In genomic region chr1:209080170-209080781, GRCh38 we compare ENCODE assay signal across 20 cellular contexts.
DNase-seq lines count a peak whose midpoint lies in the region; ATAC-seq and TF ChIP-seq lines count a peak whose summit lies in the region.
"Had no signal": no experiment of that assay in that cellular context is flagged by ENCODE, and none has a peak within 500 bp of the region (broad histone marks: within the 10 kb centered on the region; RNA-seq: fewer than 3 reads in every experiment).

No MANE protein-coding gene starts in this region.

- intact Hi-C loops in Calu3 (cut with micrococcal nuclease; ENCODE audit: unreplicated experiment): no loop called here

- no peak overlapping the region for H3K4me3 ChIP-seq in astrocyte of the spinal cord (ENCODE audit: low read depth, low read length)
- H3K4me3 ChIP-seq: BLaER1, K562, psoas muscle, thoracic aorta had no signal

- peaks cover 11% of the 10 kb centered on the region for H3K4me1 Mint-ChIP-seq in Calu3 (ENCODE audit: low read depth, unreplicated experiment)
- H3K4me1 Mint-ChIP-seq: activated naive CD4-positive, alpha-beta T cell treated with anti-CD3 and anti-CD28 coated beads, Interleukin-2, amount 10 ng/mL, durations not matched to agents 7 days and 5 days; neural crest cell had no signal

- BruUV-seq in Calu3 (replicated peaks; lab: Mats Ljungman, UMichigan): no TSS peak

- no peaks in the 10 kb centered on the region for H3K36me3 Mint-ChIP-seq in Calu3 (ENCODE audit: insufficient read depth, unreplicated experiment)
- H3K36me3 Mint-ChIP-seq: activated naive CD4-positive, alpha-beta T cell treated with anti-CD3 and anti-CD28 coated beads, Interleukin-2, amount 10 ng/mL, durations not matched to agents 7 days and 5 days had no signal

- CTCF ChIA-PET in Calu3 (lab: Charles Lee): no interaction called here

- in situ Hi-C loops in astrocyte of the spinal cord (cut with HindIII; ENCODE audit: low sequenced_read_pairs): no loop called here

- no peak overlapping the region for H3K4me3 Mint-ChIP-seq in Calu3 (ENCODE audit: low read depth, unreplicated experiment)
- H3K4me3 Mint-ChIP-seq: activated naive CD4-positive, alpha-beta T cell treated with anti-CD3 and anti-CD28 coated beads, Interleukin-2, amount 10 ng/mL, durations not matched to agents 7 days and 5 days; neural crest cell had no signal

- no peaks in the 10 kb centered on the region for H3K27me3 Mint-ChIP-seq in Calu3 (ENCODE audit: unreplicated experiment)
- H3K27me3 Mint-ChIP-seq: activated naive CD4-positive, alpha-beta T cell treated with anti-CD3 and anti-CD28 coated beads, Interleukin-2, amount 10 ng/mL, durations not matched to agents 7 days and 5 days had no signal

- H3K9me3 Mint-ChIP-seq in Calu3 (ENCODE audit: low read depth, unreplicated experiment): no peaks in the 10 kb centered on the region
- H3K9me3 Mint-ChIP-seq: activated naive CD4-positive, alpha-beta T cell treated with anti-CD3 and anti-CD28 coated beads, Interleukin-2, amount 10 ng/mL, durations not matched to agents 7 days and 5 days; neural crest cell had no signal

- ATAC-seq in HG03460 (IDR thresholded peaks at IDR 0.05; ENCODE audit: unreplicated experiment) (no peak), GM19324 (IDR thresholded peaks at IDR 0.05; ENCODE audit: low FRiP score, unreplicated experiment) (no peak)
- ATAC-seq: K562, psoas muscle had no signal

- no peak for TF ChIP-seq CTCF in Calu3 (IDR thresholded peaks at IDR 0.05; ENCODE audit: unreplicated experiment)
- TF ChIP-seq CTCF in astrocyte of the spinal cord (IDR thresholded peaks at IDR 0.05; ENCODE audit: low read depth, low read length): no peak

- peak; percentile 11 for DNase-seq in Calu3
- DNase-seq in LHCN-M2 (ENCODE audit: low read depth): peak; percentile 19
- peak; percentile 27 for DNase-seq in astrocyte of the spinal cord (ENCODE audit: low read depth, low spot score)
- peak; percentile 63 for DNase-seq in kidney glomerular epithelial cell (lab: John Stamatoyannopoulos, UW)
- DNase-seq in effector CD8-positive, alpha-beta T cell (lab: John Stamatoyannopoulos, UW): no peak
- no peak for DNase-seq in C1 segment of cervical spinal cord (lab: John Stamatoyannopoulos, UW)
- DNase-seq: activated CD4-positive, alpha-beta T cell treated with anti-CD3 and anti-CD28 coated beads, Interleukin-2, amount 50 U/mL, for 1 hour; activated naive CD4-positive, alpha-beta T cell treated with anti-CD3 and anti-CD28 coated beads, Interleukin-2, amount 10 ng/mL, durations not matched to agents 7 days and 5 days; brain microvascular endothelial cell; DMS 273 treated with DMSO at 0.1 percent for 48 hours; NCI-H1092 treated with DMSO at 0.1 percent for 48 hours; NCI-H748 treated with DMSO at 0.1 percent for 48 hours; psoas muscle; stimulated activated CD4-positive, alpha-beta T cell treated with anti-CD3 and anti-CD28 coated beads, Interleukin-12 subunit alpha, Interleukin-12 subunit beta, amount 100 ng/mL, for 4 hours had no signal

- no peak overlapping the region for H3K27ac Mint-ChIP-seq in Calu3 (ENCODE audit: unreplicated experiment)
- H3K27ac Mint-ChIP-seq: activated naive CD4-positive, alpha-beta T cell treated with anti-CD3 and anti-CD28 coated beads, Interleukin-2, amount 10 ng/mL, durations not matched to agents 7 days and 5 days had no signal

Comparison
In these comparisons a context has a peak if more than half of its experiments do, and no peak if none do; other contexts are left out.
1. DNase-seq: peak in Calu3 (single experiment), LHCN-M2 (single experiment), astrocyte of the spinal cord (single experiment) and kidney glomerular epithelial cell (single experiment); none in effector CD8-positive, alpha-beta T cell (single experiment) and C1 segment of cervical spinal cord (0 of 14).